Comparison of ENCODE assay signal across 8 cellular contexts in the genomic region with DNA sequence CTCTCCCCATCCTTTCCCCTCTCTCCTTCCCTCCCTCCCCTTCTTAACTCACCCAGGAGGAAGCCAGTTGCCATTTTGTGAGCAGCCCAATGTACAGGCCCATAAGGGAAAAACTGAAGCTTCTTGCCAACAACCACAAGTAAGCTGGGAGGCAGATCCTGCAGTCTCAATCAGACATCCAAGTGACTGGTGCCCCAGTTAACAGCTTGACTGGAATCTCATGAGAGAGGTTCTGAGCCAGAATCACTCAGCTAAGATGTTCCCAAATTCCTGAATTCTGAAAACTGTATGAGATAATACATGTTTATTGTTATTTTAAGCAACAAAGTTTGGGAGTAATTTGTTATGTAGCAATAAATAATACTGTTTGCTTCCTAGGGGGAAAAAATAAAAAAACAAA.
"Had no signal": no experiment of that assay in that cellular context is flagged by ENCODE, and none has a peak within 500 bp of the region (broad histone marks: within the 10 kb centered on the region; RNA-seq: fewer than 3 reads in every experiment).

No MANE protein-coding gene starts in this region.

- H3K9ac ChIP-seq: GM23248 had no signal

- H3K27ac Mint-ChIP-seq: HFFc6 had no signal

- H3K36me3 ChIP-seq: HAP-1 had no signal

- DNase-seq: GM23248, GOT3, H7, HFFc6, IMR-90 had no signal

- ATAC-seq: HCT116, K562 had no signal

- H2AFZ ChIP-seq: GM23248 had no signal

- H3K4me3 Mint-ChIP-seq: HFFc6 had no signal

- H3K4me3 ChIP-seq: GM23248, HAP-1, K562 had no signal

- H3K27ac ChIP-seq: GM23248 had no signal

- H3K4me1 ChIP-seq: HAP-1 had no signal
